8 cellular contexts compared by ENCODE assay signal in the genomic region with DNA sequence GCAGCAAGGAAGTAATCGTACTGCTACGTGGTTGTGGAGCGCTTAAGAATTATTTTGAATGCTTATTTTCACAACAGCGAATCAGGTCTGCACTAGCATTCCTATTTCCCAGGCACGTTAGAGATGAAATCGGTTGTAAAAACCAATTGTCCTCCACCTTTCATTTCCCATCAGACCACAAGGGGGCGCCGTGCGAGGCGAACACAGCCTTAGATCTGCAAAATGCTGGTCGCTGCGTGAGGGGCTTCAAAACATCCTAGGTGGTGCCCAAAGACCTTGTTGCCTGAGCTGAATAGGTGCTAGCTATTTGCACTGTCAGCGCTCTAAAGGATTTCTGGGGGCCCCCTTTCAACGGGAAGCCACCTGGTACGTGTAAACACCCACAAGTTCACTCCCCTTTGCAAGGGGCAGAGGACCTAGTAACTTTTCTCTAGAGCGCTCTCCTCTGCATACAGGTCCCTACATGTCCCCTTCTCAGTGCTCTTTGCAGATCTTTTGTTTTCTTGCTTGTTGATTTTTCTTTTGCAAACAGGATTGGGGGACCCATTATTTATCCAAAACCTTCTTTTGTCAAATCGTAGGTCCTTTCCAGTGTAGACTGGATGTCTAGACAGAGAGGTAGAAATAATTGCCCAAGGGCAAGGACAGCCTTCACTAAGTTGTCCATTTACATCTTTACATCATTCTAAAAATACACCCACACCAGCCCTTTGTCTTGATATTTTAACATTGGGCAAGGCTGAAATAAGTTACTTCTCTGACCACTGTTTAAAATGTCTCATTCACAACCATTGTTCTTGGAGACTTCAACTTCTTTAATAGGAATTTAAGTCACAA. TPM values are rescaled to one million over a fixed set of nuclear protein-coding genes. Genes with fewer than 3 reads are reported as not detected.
A peak's percentile ranks its signal among the peaks of the same experiment; 100 is the strongest.
DNase-seq lines count a peak whose midpoint lies in the region; ATAC-seq lines count a peak whose summit lies in the region.

No MANE protein-coding gene starts in this region.

- peaks cover 15% of the 10 kb centered on the region for H3K4me1 Mint-ChIP-seq in activated CD4-positive, alpha-beta T cell treated with anti-CD3 and anti-CD28 coated beads, Interleukin-2, amount 10 ng/mL, durations not matched to agents 7 days and 5 days
- H3K4me1 Mint-ChIP-seq in memory B cell: peaks cover 10% of the 10 kb centered on the region

- POLR2A ChIA-PET in activated CD4-positive, alpha-beta T cell treated with anti-CD3 and anti-CD28 coated beads, Interleukin-2, amount 10 ng/mL, durations not matched to agents 7 days and 5 days (lab: Charles Lee): no interaction called here

- no peak overlapping the region for H3K27ac Mint-ChIP-seq in activated CD4-positive, alpha-beta T cell treated with anti-CD3 and anti-CD28 coated beads, Interleukin-2, amount 10 ng/mL, durations not matched to agents 7 days and 5 days
- H3K27ac Mint-ChIP-seq in memory B cell: no peak overlapping the region

- no peaks in the 10 kb centered on the region for H3K36me3 Mint-ChIP-seq in activated CD4-positive, alpha-beta T cell treated with anti-CD3 and anti-CD28 coated beads, Interleukin-2, amount 10 ng/mL, durations not matched to agents 7 days and 5 days (ENCODE audit: low read depth)
- no peaks in the 10 kb centered on the region for H3K36me3 Mint-ChIP-seq in memory B cell

- no peak overlapping the region for H3K4me3 Mint-ChIP-seq in activated CD4-positive, alpha-beta T cell treated with anti-CD3 and anti-CD28 coated beads, Interleukin-2, amount 10 ng/mL, durations not matched to agents 7 days and 5 days
- peak overlapping the region; percentile 70 for H3K4me3 Mint-ChIP-seq in memory B cell

- no peaks in the 10 kb centered on the region for H3K9me3 Mint-ChIP-seq in activated CD4-positive, alpha-beta T cell treated with anti-CD3 and anti-CD28 coated beads, Interleukin-2, amount 10 ng/mL, durations not matched to agents 7 days and 5 days
- no peaks in the 10 kb centered on the region for H3K9me3 Mint-ChIP-seq in memory B cell

- DNase-seq in SKM-1 treated with dmso at 0.1 percent for 144 hours (lab: John Stamatoyannopoulos, UW; ENCODE audit: unreplicated experiment) (peak; percentile 28), SKM-1 (lab: John Stamatoyannopoulos, UW; ENCODE audit: unreplicated experiment) (no peak), NCI-H1930 (lab: John Stamatoyannopoulos, UW) (peak; percentile 45 to 53), dermis blood vessel endothelial cell (peak; percentile 80), memory B cell (ENCODE audit: low spot score in 2 of 2) (peak; percentile 80 to 82)
- DNase-seq in activated CD4-positive, alpha-beta T cell treated with anti-CD3 and anti-CD28 coated beads, Interleukin-2, amount 10 ng/mL, durations not matched to agents 7 days and 5 days: peak; percentile 77
- DNase-seq in stimulated activated CD8-positive, alpha-beta memory T cell treated with anti-CD3 and anti-CD28 coated beads, Interleukin-2, amount 100 ng/mL, for 1 hour (ENCODE audit: low read depth in 2 of 2): peak; percentile 62 to 67

- no peaks in the 10 kb centered on the region for H3K27me3 Mint-ChIP-seq in activated CD4-positive, alpha-beta T cell treated with anti-CD3 and anti-CD28 coated beads, Interleukin-2, amount 10 ng/mL, durations not matched to agents 7 days and 5 days
- H3K27me3 Mint-ChIP-seq in memory B cell: no peaks in the 10 kb centered on the region

- ATAC-seq in memory B cell (ENCODE audit: low read depth) (peak; percentile 74), HG03095 (IDR thresholded peaks at IDR 0.05; ENCODE audit: unreplicated experiment) (no peak)

- CTCF ChIA-PET in activated CD4-positive, alpha-beta T cell treated with anti-CD3 and anti-CD28 coated beads, Interleukin-2, amount 10 ng/mL, durations not matched to agents 7 days and 5 days (lab: Charles Lee): interaction anchor here (0.5 to 2.2 kb wide), 14 partner anchors 15 to 569 kb away, joined by 3 to 8 read pairs (median 3); no protein-coding TSS in a partner anchor

RNA-seq across cellular contexts. Expression of gene NEDD9, which starts 59.7 kb away (rescaled TPM):
- total RNA-seq in activated CD4-positive, alpha-beta T cell treated with anti-CD3 and anti-CD28 coated beads, Interleukin-2, amount 10 ng/mL, durations not matched to agents 7 days and 5 days: 10 to 100 TPM; 42.7 to 47.7 TPM
- 158 and 173 TPM in 2 replicates for total RNA-seq in dermis blood vessel endothelial cell
